ENCODE assay signal across 1 cellular context in the genomic region with DNA sequence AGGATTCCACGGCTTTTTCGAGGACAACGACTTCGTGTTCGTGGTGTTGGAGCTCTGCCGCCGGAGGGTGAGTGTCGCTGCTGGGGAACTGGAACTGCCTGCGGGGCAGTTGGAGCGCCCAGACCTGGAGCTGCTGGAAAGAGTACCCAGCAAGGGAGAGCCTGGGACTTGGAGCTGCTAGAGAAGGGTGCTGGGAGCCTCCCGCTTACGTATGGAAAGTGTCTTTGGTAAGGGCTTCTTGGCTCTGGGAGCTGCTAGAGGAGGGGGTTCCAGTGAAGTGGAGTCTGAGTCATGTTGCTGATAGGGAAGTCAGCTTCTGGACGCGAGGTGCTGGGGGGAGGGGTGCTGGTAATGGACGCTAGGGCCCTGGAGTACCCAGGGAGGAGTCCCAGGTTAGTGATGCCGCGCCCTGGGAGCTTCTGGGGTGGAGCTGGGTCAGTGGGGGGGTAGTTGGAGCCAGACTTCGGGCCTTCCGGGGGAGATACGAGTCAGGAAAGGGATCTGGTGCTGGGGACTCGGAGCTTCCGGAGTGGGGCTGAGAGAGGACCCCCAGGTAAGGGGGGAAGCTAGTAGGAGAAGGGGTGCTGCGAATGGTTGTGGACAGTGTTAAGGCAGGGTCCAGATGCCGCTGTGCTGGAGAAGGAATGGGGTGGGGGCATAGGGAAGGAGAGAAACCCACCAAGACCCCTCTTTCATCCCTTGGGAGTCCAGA.
TF ChIP-seq lines count a peak whose summit lies in the region.

No MANE protein-coding gene starts in this region.

TF ChIP-seq in GM12878, 131 proteins besides CTCF, POLR2A, EP300 and RAD21:
- TF ChIP-seq, protein P1, sequence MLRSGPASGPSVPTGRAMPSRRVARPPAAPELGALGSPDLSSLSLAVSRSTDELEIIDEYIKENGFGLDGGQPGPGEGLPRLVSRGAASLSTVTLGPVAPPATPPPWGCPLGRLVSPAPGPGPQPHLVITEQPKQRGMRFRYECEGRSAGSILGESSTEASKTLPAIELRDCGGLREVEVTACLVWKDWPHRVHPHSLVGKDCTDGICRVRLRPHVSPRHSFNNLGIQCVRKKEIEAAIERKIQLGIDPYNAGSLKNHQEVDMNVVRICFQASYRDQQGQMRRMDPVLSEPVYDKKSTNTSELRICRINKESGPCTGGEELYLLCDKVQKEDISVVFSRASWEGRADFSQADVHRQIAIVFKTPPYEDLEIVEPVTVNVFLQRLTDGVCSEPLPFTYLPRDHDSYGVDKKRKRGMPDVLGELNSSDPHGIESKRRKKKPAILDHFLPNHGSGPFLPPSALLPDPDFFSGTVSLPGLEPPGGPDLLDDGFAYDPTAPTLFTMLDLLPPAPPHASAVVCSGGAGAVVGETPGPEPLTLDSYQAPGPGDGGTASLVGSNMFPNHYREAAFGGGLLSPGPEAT (IDR thresholded peaks at IDR 0.05; ENCODE audit: low read depth) = no peak
- TF ChIP-seq DPF2 (IDR thresholded peaks at IDR 0.05) (no peak), GATAD2B (conservative IDR thresholded peaks at IDR 0.05; ENCODE audit: low read depth) (no peak), CREM (IDR thresholded peaks at IDR 0.05; ENCODE audit: low read depth) (no peak), YY1 (IDR thresholded peaks at IDR 0.05; ENCODE audit: low read depth, low read length) (peak; percentile 46; the same call in 1 of the 2 replicates), EED (IDR thresholded peaks at IDR 0.05; ENCODE audit: low read depth) (no peak)
